ENCODE assay signal across 28 cellular contexts in genomic region chr7:40382145-40382544, GRCh38.
"Had no signal": no experiment of that assay in that cellular context is flagged by ENCODE, and none has a peak within 500 bp of the region (broad histone marks: within the 10 kb centered on the region; RNA-seq: fewer than 3 reads in every experiment).

No MANE protein-coding gene starts in this region.

- H3K36me3 ChIP-seq: colonic mucosa, esophagus squamous epithelium, gastroesophageal sphincter, left ventricle myocardium inferior, sigmoid colon had no signal

- H3K27ac ChIP-seq: colonic mucosa, epithelial cell of prostate, esophagus squamous epithelium, gastroesophageal sphincter, hepatocyte, left ventricle myocardium inferior, sigmoid colon had no signal

- DNase-seq: activated B cell treated with CpG ODN at 0.5 μM for 24 hours; activated CD4-positive, alpha-beta T cell treated with anti-CD3 and anti-CD28 coated beads, Interleukin-2, amount 50 U/mL, for 1 hour; activated CD8-positive, alpha-beta T cell treated with anti-CD3 and anti-CD28 coated beads for 36 hours; activated naive CD4-positive, alpha-beta T cell; activated T-cell treated with anti-CD3 and anti-CD28 coated beads, Interleukin-2, amount 50 U/mL, for 48 hours; anterior cingulate cortex; colonic mucosa; effector CD8-positive, alpha-beta T cell; esophagus squamous epithelium; islet precursor cell; left ventricle myocardium inferior; mesendoderm; natural killer cell; retina; sigmoid colon; stimulated activated CD4-positive, alpha-beta T cell treated with anti-CD3 and anti-CD28 coated beads, Interleukin-1b, Interleukin-23, amount 100 ng/mL, for 48 hours; stimulated activated CD4-positive, alpha-beta T cell treated with anti-CD3 and anti-CD28 coated beads, Interleukin-4, amount 100 ng/mL, for 4 hours; stimulated activated CD8-positive, alpha-beta memory T cell treated with anti-CD3 and anti-CD28 coated beads, Interleukin-4, amount 100 ng/mL, for 48 hours; stimulated activated naive CD8-positive, alpha-beta T cell treated with anti-CD3 and anti-CD28 coated beads, Interleukin-15, amount 100 ng/mL, for 72 hours; T-helper 17 cell; T1000; trophoblast cell had no signal

- H3K27me3 ChIP-seq: colonic mucosa, esophagus squamous epithelium, gastroesophageal sphincter, hepatocyte, sigmoid colon had no signal

- ATAC-seq: activated CD8-positive, alpha-beta T cell treated with anti-CD3 and anti-CD28 coated beads for 36 hours; gastroesophageal sphincter; natural killer cell; stimulated activated memory B cell treated with anti-CD40 and anti-IgM and Interleukin-4, amounts not matched to agents 10 μg/mL and 1 μg/mL and 100 μg/mL, for 72 hours; stimulated activated naive CD8-positive, alpha-beta T cell treated with anti-CD3 and anti-CD28 coated beads, Interleukin-15, amount 100 ng/mL, for 72 hours; T-helper 17 cell had no signal

- H3K4me1 ChIP-seq: colonic mucosa, esophagus squamous epithelium, gastroesophageal sphincter, left ventricle myocardium inferior, sigmoid colon had no signal

- H3K9me3 ChIP-seq: colonic mucosa, esophagus squamous epithelium, gastroesophageal sphincter, left ventricle myocardium inferior, sigmoid colon had no signal

- H3K4me3 ChIP-seq: colonic mucosa, esophagus squamous epithelium, gastroesophageal sphincter, hepatocyte, left ventricle myocardium inferior, lung, sigmoid colon, smooth muscle cell had no signal

- H3K79me2 ChIP-seq: hepatocyte had no signal

- H3K4me2 ChIP-seq: hepatocyte, smooth muscle cell had no signal

- H2AFZ ChIP-seq: hepatocyte had no signal
